11 cellular contexts compared by ENCODE assay signal in genomic region chr13:99280166-99280565, GRCh38. TPM values are rescaled to one million over a fixed set of nuclear protein-coding genes. Genes with fewer than 3 reads are reported as not detected.
A peak's percentile ranks its signal among the peaks of the same experiment; 100 is the strongest.
DNase-seq lines count a peak whose midpoint lies in the region; ATAC-seq lines count a peak whose summit lies in the region.
"Had no signal": no experiment of that assay in that cellular context is flagged by ENCODE, and none has a peak within 500 bp of the region (broad histone marks: within the 10 kb centered on the region; RNA-seq: fewer than 3 reads in every experiment).

No MANE protein-coding gene starts in this region.

- DNase-seq in Daoy (ENCODE audit: low read depth) (peak; percentile 10), NOMO-1 (lab: John Stamatoyannopoulos, UW; ENCODE audit: unreplicated experiment in 2 of 2) (peak; percentile 19 to 64), epithelial cell of prostate (ENCODE audit: low read depth, low spot score) (peak; percentile 12), putamen (ENCODE audit: low spot score) (peak; percentile 55), RKO (ENCODE audit: low spot score) (no peak), SW480 (ENCODE audit: low spot score) (no peak)
- no peak for DNase-seq in activated naive CD4-positive, alpha-beta T cell treated with Interleukin-2 at 50 U/mL for 16 hours
- DNase-seq: H9, IMR-90 had no signal

- no peak for ATAC-seq in GM18870 (IDR thresholded peaks at IDR 0.05; ENCODE audit: unreplicated experiment)

- no peak overlapping the region for H3K27ac ChIP-seq in epithelial cell of prostate

RNA-seq across cellular contexts. Expression of gene GPR18, which starts 22.0 kb away (rescaled TPM):
- total RNA-seq in Daoy (2014; rRNA removed; shearing (Covaris generic)) = not detected in 2 replicates
- total RNA-seq: H9, IMR-90, lower leg skin had no signal

RNA-seq across cellular contexts. Expression of gene GPR183, which starts 27.0 kb away (rescaled TPM):
- total RNA-seq in Daoy (2014; rRNA removed; shearing (Covaris generic)) = 0.06 TPM in 1 of 2 replicates, not detected in the other
- total RNA-seq: H9 had no signal

Comparison
In these comparisons a context has a peak if more than half of its experiments do, and no peak if none do; other contexts are left out.
1. DNase-seq: peak in Daoy (single experiment), NOMO-1 (2 of 2), epithelial cell of prostate (single experiment) and putamen (single experiment); none in RKO (single experiment), SW480 (single experiment) and activated naive CD4-positive, alpha-beta T cell treated with Interleukin-2 at 50 U/mL for 16 hours (single experiment).